Comparison of ENCODE assay signal across 32 cellular contexts in genomic region chr18:65601775-65602174, GRCh38.
"Had no signal": no experiment of that assay in that cellular context is flagged by ENCODE, and none has a peak within 500 bp of the region (broad histone marks: within the 10 kb centered on the region; RNA-seq: fewer than 3 reads in every experiment).

No MANE protein-coding gene starts in this region.

- H3K9me3 ChIP-seq: adrenal gland, ascending aorta, body of pancreas, breast epithelium had no signal

- H3K4me3 ChIP-seq: adrenal gland, ascending aorta, body of pancreas, breast epithelium, cardiac muscle cell had no signal

- DNase-seq: activated effector memory CD4-positive, alpha-beta T cell treated with anti-CD3 and anti-CD28 coated beads, Interleukin-2, amount 50 U/mL, for 16 hours; activated effector memory CD4-positive, alpha-beta T cell treated with Interleukin-2 at 50 U/mL for 16 hours; activated gamma-delta T cell; activated gamma-delta T cell treated with Interleukin-2 at 50 U/mL for 16 hours; activated naive CD4-positive, alpha-beta T cell; activated naive CD4-positive, alpha-beta T cell treated with anti-CD3 and anti-CD28 coated beads for 36 hours; activated naive CD4-positive, alpha-beta T cell treated with anti-CD3 and anti-CD28 coated beads, Interleukin-2, amount 10 ng/mL, durations not matched to agents 7 days and 5 days; activated naive CD4-positive, alpha-beta T cell treated with anti-CD3 and anti-CD28 coated beads, Interleukin-2, amount 50 U/mL, for 16 hours; activated naive CD4-positive, alpha-beta T cell treated with Interleukin-2 at 50 U/mL for 16 hours; activated naive CD8-positive, alpha-beta T cell treated with anti-CD3 and anti-CD28 coated beads for 36 hours; activated naive CD8-positive, alpha-beta T cell treated with anti-CD3 and anti-CD28 coated beads, Interleukin-2, amount 10 ng/mL, durations not matched to agents 7 days and 5 days; activated naive CD8-positive, alpha-beta T cell treated with anti-CD3 and anti-CD28 coated beads, Interleukin-2, amount 50 U/mL, for 24 hours; activated T-cell treated with anti-CD3 and anti-CD28 coated beads, Interleukin-2, amount 50 U/mL, for 1 hour; activated T-cell treated with anti-CD3 and anti-CD28 coated beads, Interleukin-2, amount 50 U/mL, for 24 hours; activated T-cell treated with anti-CD3 and anti-CD28 coated beads, Interleukin-2, amount 50 U/mL, for 4 hours; activated T-cell treated with anti-CD3 and anti-CD28 coated beads, Interleukin-2, amount 50 U/mL, for 48 hours; activated T-cell treated with anti-CD3 and anti-CD28 coated beads, Interleukin-2, amount 50 U/mL, for 72 hours; adrenal gland; amniotic stem cell; amygdala; anterior cingulate cortex; aorta; body of pancreas; brain microvascular endothelial cell; caudate nucleus; central memory CD4-positive, alpha-beta T cell; cerebellar nuclear complex had no signal

- H3K4me1 ChIP-seq: adrenal gland, ascending aorta, body of pancreas, breast epithelium had no signal

- H3K27ac ChIP-seq: adrenal gland, ascending aorta, body of pancreas, brain microvascular endothelial cell, breast epithelium, cardiac muscle cell had no signal

- H3K27me3 ChIP-seq: adrenal gland, ascending aorta, body of pancreas, brain microvascular endothelial cell, breast epithelium, cardiac muscle cell had no signal

- H3K36me3 ChIP-seq: adrenal gland, ascending aorta, brain microvascular endothelial cell, breast epithelium, cardiac muscle cell had no signal

- ATAC-seq: activated naive CD4-positive, alpha-beta T cell treated with anti-CD3 and anti-CD28 coated beads, Interleukin-2, amount 50 U/mL, for 72 hours; activated naive CD8-positive, alpha-beta T cell treated with anti-CD3 and anti-CD28 coated beads, Interleukin-2, amount 50 U/mL, for 24 hours; activated T-cell treated with anti-CD3 and anti-CD28 coated beads, Interleukin-2, amount 50 U/mL, for 4 hours; activated T-cell treated with anti-CD3 and anti-CD28 coated beads, Interleukin-2, amount 50 U/mL, for 72 hours; activated T-helper 17 cell treated with anti-CD3 and anti-CD28 coated beads, Interleukin-2, amount 50 U/mL, for 72 hours; body of pancreas had no signal
